Comparison of ENCODE assay signal across 18 cellular contexts in genomic region chr5:149118463-149118862, GRCh38. TPM values are rescaled to one million over a fixed set of nuclear protein-coding genes. Genes with fewer than 3 reads are reported as not detected.
DNase-seq lines count a peak whose midpoint lies in the region; ATAC-seq and TF ChIP-seq lines count a peak whose summit lies in the region.
"Had no signal": no experiment of that assay in that cellular context is flagged by ENCODE, and none has a peak within 500 bp of the region (broad histone marks: within the 10 kb centered on the region; RNA-seq: fewer than 3 reads in every experiment).

No MANE protein-coding gene starts in this region.

- H2AFZ ChIP-seq in IMR-90 (replicated peaks; ENCODE audit: low read length, poor library complexity) (no peak overlapping the region), trophoblast cell (ENCODE audit: insufficient read depth, low read length, poor library complexity) (no peak overlapping the region)
- H2AFZ ChIP-seq: GM23338 had no signal

- TF ChIP-seq RAD21 in IMR-90 (IDR thresholded peaks at IDR 0.05; ENCODE audit: low read length) = no peak

- no peaks in the 10 kb centered on the region for H4K20me1 ChIP-seq in IMR-90 (ENCODE audit: insufficient read depth, low read length)

- ATAC-seq in IMR-90 (ENCODE audit: low read depth) (no peak), body of pancreas (no peak)
- ATAC-seq: GM23338, T-helper 17 cell had no signal

- H2BK5ac ChIP-seq in IMR-90 (ENCODE audit: low read depth, low read length, poor library complexity, severe bottlenecking) (no peak overlapping the region), trophoblast cell (ENCODE audit: low read depth, low read length, poor library complexity) (no peak overlapping the region)

- TF ChIP-seq POLR2A in IMR-90 (IDR thresholded peaks at IDR 0.05; ENCODE audit: low read depth, low read length) = no peak
- no peak for TF ChIP-seq POLR2A in lower leg skin (IDR thresholded peaks at IDR 0.05)
- TF ChIP-seq POLR2A in body of pancreas (IDR thresholded peaks at IDR 0.05) = no peak

- in situ Hi-C loops in IMR-90 (cut with MboI; ENCODE audit: low sequenced_read_pairs) = loop anchor here (10.0 kb wide), 1 partner anchor 674 kb away; no protein-coding TSS in a partner anchor

- no peaks in the 10 kb centered on the region for H3K79me2 ChIP-seq in trophoblast cell (ENCODE audit: control insufficient read depth, insufficient read depth, low read length, poor library complexity)

- dilution Hi-C loops in IMR-90 (cut with HindIII; ENCODE audit: low sequenced_read_pairs, unreplicated experiment) = no loop called here

- H3K23ac ChIP-seq in IMR-90 (ENCODE audit: low read depth, low read length) (no peak overlapping the region), trophoblast cell (ENCODE audit: low read length) (no peak overlapping the region)

- H4K5ac ChIP-seq in IMR-90 (ENCODE audit: low read depth, low read length) = no peak overlapping the region

- no peak overlapping the region for H2AK9ac ChIP-seq in IMR-90 (replicated peaks; ENCODE audit: low read depth, low read length, poor library complexity)

- H4K91ac ChIP-seq in IMR-90 (ENCODE audit: insufficient read depth, low read depth, low read length) = no peak overlapping the region
- no peak overlapping the region for H4K91ac ChIP-seq in trophoblast cell (ENCODE audit: low read depth, low read length)

- H3K18ac ChIP-seq in IMR-90 (ENCODE audit: low read depth, low read length) (no peak overlapping the region), trophoblast cell (ENCODE audit: low read length) (no peak overlapping the region)

- DNase-seq in ELR (ENCODE audit: low read depth) (peak; percentile 44), IMR-90 (peak; percentile 21), RPMI7951 (ENCODE audit: low read depth) (peak; percentile 28), trophoblast cell (peak; percentile 31 to 70), SKM-1 treated with dmso at 0.1 percent for 144 hours (lab: John Stamatoyannopoulos, UW; ENCODE audit: unreplicated experiment) (no peak), lower leg skin (ENCODE audit: low spot score in 2 of 2) (no peak), body of pancreas (no peak)
- DNase-seq: DND-41, KBM-7, MG63, NCI-H1092 treated with DMSO at 0.1 percent for 48 hours, NCI-H1694 treated with DMSO at 0.1 percent for 48 hours, NCI-H510A, NCI-H82, SIG-M5, T-helper 17 cell had no signal

- H3K79me1 ChIP-seq in IMR-90 (ENCODE audit: low read depth in 1 of 2, low read length in 2 of 2) = no peaks in the 10 kb centered on the region
- H3K79me1 ChIP-seq in trophoblast cell (ENCODE audit: low read length) = no peaks in the 10 kb centered on the region

- no peak overlapping the region for H2BK12ac ChIP-seq in trophoblast cell (ENCODE audit: low read length)

- no peak overlapping the region for H3K4ac ChIP-seq in IMR-90 (ENCODE audit: low read depth, low read length)
- no peak overlapping the region for H3K4ac ChIP-seq in trophoblast cell (ENCODE audit: low read depth, low read length)

- POLR2A ChIA-PET in IMR-90 (lab: Charles Lee; ENCODE audit: unreplicated experiment) = interaction anchor here (0.5 kb wide), 1 partner anchor 228 kb away, joined by 8 read pairs; no protein-coding TSS in a partner anchor

- no peaks in the 10 kb centered on the region; the same call in 1 of the 2 replicates for H3K27me3 ChIP-seq in IMR-90 (ENCODE audit: control insufficient read depth, insufficient read depth, low read length)
- no peaks in the 10 kb centered on the region for H3K27me3 ChIP-seq in trophoblast cell (ENCODE audit: insufficient read depth, low read length)
- no peaks in the 10 kb centered on the region for H3K27me3 ChIP-seq in body of pancreas
- H3K27me3 ChIP-seq: MG63 had no signal

- H3K27ac ChIP-seq in IMR-90 (ENCODE audit: insufficient read depth, low read length) (no peak overlapping the region), trophoblast cell (ENCODE audit: low read depth, low read length) (no peak overlapping the region), body of pancreas (no peak overlapping the region)

- H3K14ac ChIP-seq in IMR-90 (replicated peaks; ENCODE audit: low read depth, low read length) (no peak overlapping the region), trophoblast cell (ENCODE audit: low read length) (no peak overlapping the region)

- no peaks in the 10 kb centered on the region for H3K36me3 ChIP-seq in IMR-90 (ENCODE audit: control insufficient read depth, insufficient read depth, low read length)
- H3K36me3 ChIP-seq in trophoblast cell (ENCODE audit: control insufficient read depth in 1 of 2, insufficient read depth in 2 of 2, low read length in 2 of 2) = no peaks in the 10 kb centered on the region
- no peaks in the 10 kb centered on the region for H3K36me3 ChIP-seq in body of pancreas (replicated peaks in 1 of 2; ENCODE audit: insufficient read depth in 1 of 2, low read depth in 2 of 2)
- H3K36me3 ChIP-seq: MG63 had no signal

- CTCF ChIA-PET in IMR-90 (lab: Yijun Ruan, JAX) = no interaction called here

- H2BK120ac ChIP-seq in IMR-90 (ENCODE audit: low read depth, low read length) (no peak overlapping the region), trophoblast cell (ENCODE audit: insufficient read depth, low read length, poor library complexity) (no peak overlapping the region)

- H4K8ac ChIP-seq in IMR-90 (ENCODE audit: low read depth in 2 of 2, low read length in 2 of 2) = no peak overlapping the region
- H4K8ac ChIP-seq in trophoblast cell (ENCODE audit: low read depth, low read length) = no peak overlapping the region

- H3K4me3 ChIP-seq in IMR-90 (ENCODE audit: insufficient read depth, low read depth, low read length) = no peak overlapping the region
- no peak overlapping the region for H3K4me3 ChIP-seq in trophoblast cell (ENCODE audit: low read depth, low read length)
- no peak overlapping the region for H3K4me3 ChIP-seq in lower leg skin (ENCODE audit: low read depth, poor library complexity, severe bottlenecking)
- H3K4me3 ChIP-seq in body of pancreas = no peak overlapping the region
- H3K4me3 ChIP-seq: GM23338, MG63 had no signal

- H4K12ac ChIP-seq in trophoblast cell (ENCODE audit: low read depth, low read length) = no peak overlapping the region

- no peak overlapping the region for H2BK20ac ChIP-seq in IMR-90 (ENCODE audit: low read depth, low read length)

- H2AK5ac ChIP-seq in IMR-90 (ENCODE audit: low read depth, low read length) = no peak overlapping the region
- no peak overlapping the region for H2AK5ac ChIP-seq in trophoblast cell (ENCODE audit: low read length)

- H3K4me1 ChIP-seq in IMR-90 (ENCODE audit: control insufficient read depth, insufficient read depth, low read length) = peaks cover 3% of the 10 kb centered on the region; the same call in 1 of the 2 replicates
- no peaks in the 10 kb centered on the region for H3K4me1 ChIP-seq in trophoblast cell (ENCODE audit: control insufficient read depth in 1 of 2, insufficient read depth in 2 of 2, low read length in 2 of 2)
- H3K4me1 ChIP-seq in body of pancreas = peaks cover 10% of the 10 kb centered on the region

- intact Hi-C loops in IMR-90 (cut with micrococcal nuclease) = no loop called here
- intact Hi-C loops in lower leg skin (cut with DNase I; ENCODE audit: low total_unique reads) = loop anchor here (10.0 kb wide), 1 partner anchor 384 kb away; no protein-coding TSS in a partner anchor
- intact Hi-C loops in body of pancreas (cut with DNase I) = no loop called here

- no peak overlapping the region for H2BK15ac ChIP-seq in IMR-90 (ENCODE audit: low read depth, low read length)

- no peak overlapping the region for H3K4me2 ChIP-seq in IMR-90 (ENCODE audit: low read depth, low read length)
- no peak overlapping the region for H3K4me2 ChIP-seq in trophoblast cell (ENCODE audit: low read length)
- H3K4me2 ChIP-seq: GM23338 had no signal

- no peak overlapping the region for H3K9ac ChIP-seq in IMR-90 (ENCODE audit: low read depth, low read length)
- H3K9ac ChIP-seq in trophoblast cell (ENCODE audit: low read length) = no peak overlapping the region

- no peaks in the 10 kb centered on the region; the same call in 1 of the 2 replicates for H3K9me1 ChIP-seq in IMR-90 (ENCODE audit: insufficient read depth, low read length)

- no TSS peak for BruUV-seq in IMR-90 (replicated peaks; lab: Mats Ljungman, UMichigan)

- no peak overlapping the region for H3K56ac ChIP-seq in IMR-90 (ENCODE audit: extremely low read depth, insufficient read depth, low read length)

- H3K9me3 ChIP-seq in IMR-90 (ENCODE audit: control insufficient read depth, insufficient read depth, low read length) (no peaks in the 10 kb centered on the region), trophoblast cell (ENCODE audit: insufficient read depth, low read depth, low read length) (peaks cover 2% of the 10 kb centered on the region), body of pancreas (no peaks in the 10 kb centered on the region)
- H3K9me3 ChIP-seq: MG63 had no signal

- TF ChIP-seq CTCF in IMR-90 (conservative IDR thresholded peaks at IDR 0.05; ENCODE audit: low read depth, low read length) (no peak), lower leg skin (IDR thresholded peaks at IDR 0.05) (no peak), body of pancreas (IDR thresholded peaks at IDR 0.05) (no peak)

TF ChIP-seq in IMR-90, 13 proteins besides CTCF, POLR2A, EP300 and RAD21 (continues in another document):
- TF ChIP-seq, protein P1, sequence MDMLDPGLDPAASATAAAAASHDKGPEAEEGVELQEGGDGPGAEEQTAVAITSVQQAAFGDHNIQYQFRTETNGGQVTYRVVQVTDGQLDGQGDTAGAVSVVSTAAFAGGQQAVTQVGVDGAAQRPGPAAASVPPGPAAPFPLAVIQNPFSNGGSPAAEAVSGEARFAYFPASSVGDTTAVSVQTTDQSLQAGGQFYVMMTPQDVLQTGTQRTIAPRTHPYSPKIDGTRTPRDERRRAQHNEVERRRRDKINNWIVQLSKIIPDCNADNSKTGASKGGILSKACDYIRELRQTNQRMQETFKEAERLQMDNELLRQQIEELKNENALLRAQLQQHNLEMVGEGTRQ (IDR thresholded peaks at IDR 0.05; ENCODE audit: low read depth, low read length) = no peak
- TF ChIP-seq RCOR1 (IDR thresholded peaks at IDR 0.05; ENCODE audit: insufficient replicate concordance, low read length) = no peak

RNA-seq across cellular contexts. Expression of gene ABLIM3, which starts 22.8 kb away (rescaled TPM):
- total RNA-seq in IMR-90 (2012; rRNA removed) = 33.3 and 34.2 TPM in 2 replicates
- 69.9 and 71.1 TPM in 2 replicates for polyA plus RNA-seq in IMR-90 (2012; rRNA removed)
- 33.1 and 46.6 TPM in 2 replicates for polyA plus RNA-seq in IMR-90 (2012; cell fraction: cytosol; rRNA removed)
- 125 and 174 TPM in 2 replicates for polyA plus RNA-seq in IMR-90 (2012; cell fraction: nucleus; rRNA removed; ENCODE audit: low replicate concordance)
- total RNA-seq in RPMI7951 (2014; rRNA removed; shearing (Covaris generic)) = 19.1 and 25.1 TPM in 2 replicates
- 1.9 and 2.0 TPM in 2 replicates for polyA plus RNA-seq in trophoblast cell (2013)
- 10 to 100 TPM in 1 of 4 donors, 1 to 10 TPM in 3; 4.2 to 12.3 (median 7.4) TPM for total RNA-seq in lower leg skin
- total RNA-seq in body of pancreas = 10 to 100 TPM in 1 of 2 donors, 1 to 10 TPM in 1; 3.9 to 11.2 TPM

RNA-seq across cellular contexts. Expression of gene SH3TC2, which starts 55.6 kb away (rescaled TPM):
- total RNA-seq in IMR-90 (2012; rRNA removed) = 7.8 and 7.9 TPM in 2 replicates
- 3.3 and 3.4 TPM in 2 replicates for polyA plus RNA-seq in IMR-90 (2012; rRNA removed)
- 1.2 and 1.4 TPM in 2 replicates for polyA plus RNA-seq in IMR-90 (2012; cell fraction: cytosol; rRNA removed)
- polyA plus RNA-seq in IMR-90 (2012; cell fraction: nucleus; rRNA removed; ENCODE audit: low replicate concordance) = 6.8 and 7.3 TPM in 2 replicates
- total RNA-seq in RPMI7951 (2014; rRNA removed; shearing (Covaris generic)) = 9.3 and 13.0 TPM in 2 replicates
- polyA plus RNA-seq in trophoblast cell (2013) = 4.7 and 4.8 TPM in 2 replicates
- total RNA-seq in lower leg skin = 1 to 10 TPM in 3 of 4 donors, under 1 TPM in 1; 0.80 to 3.7 (median 2.0) TPM
- 1 to 10 TPM in 1 of 2 donors, under 1 TPM in 1; 0.33 to 8.6 TPM for total RNA-seq in body of pancreas
- polyA plus RNA-seq: CD4-positive, CD25-positive, alpha-beta regulatory T cell had no signal

Comparison
In these comparisons a context has a peak if more than half of its experiments do, and no peak if none do; other contexts are left out.
1. DNase-seq: peak in ELR (single experiment), IMR-90 (single experiment), RPMI7951 (single experiment) and trophoblast cell (2 of 2); none in SKM-1 treated with dmso at 0.1 percent for 144 hours (single experiment), lower leg skin (0 of 2) and body of pancreas (0 of 4).